In the genomic region with DNA sequence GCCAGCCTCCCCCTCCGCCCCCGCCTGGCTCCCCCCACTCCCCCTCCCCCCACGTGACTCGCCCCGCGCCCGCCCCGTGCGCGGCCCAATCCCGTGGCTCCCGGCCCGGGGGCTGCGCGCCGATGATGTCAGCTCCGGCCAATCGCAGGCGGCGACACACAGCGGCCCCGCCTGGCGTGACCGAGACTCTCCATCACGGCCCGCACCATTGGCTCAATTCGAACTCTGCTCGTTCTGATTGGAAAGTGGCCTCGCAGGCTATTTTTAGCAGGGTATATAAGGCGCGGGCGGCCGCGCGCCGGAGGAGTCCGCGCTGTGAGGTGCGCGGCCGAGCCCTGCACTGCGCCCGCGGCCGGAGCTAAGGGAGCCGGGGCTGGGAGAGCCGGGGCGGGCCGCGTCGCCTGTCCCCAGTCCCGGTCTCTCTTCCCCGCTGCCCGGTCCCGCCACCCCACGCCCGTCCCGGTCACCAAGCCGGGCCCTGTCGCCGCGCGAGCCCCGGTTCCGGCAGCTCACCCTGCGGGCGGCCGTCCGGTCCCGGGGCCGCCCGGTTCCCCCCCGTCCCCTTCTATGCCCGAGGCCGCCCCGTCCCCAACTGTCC, we compare ENCODE assay signal across 8 cellular contexts. TPM values are rescaled to one million over a fixed set of nuclear protein-coding genes. Genes with fewer than 3 reads are reported as not detected.
DNase-seq lines count a peak whose midpoint lies in the region; ATAC-seq and TF ChIP-seq lines count a peak whose summit lies in the region.

No MANE protein-coding gene starts in this region.

- H3K27ac Mint-ChIP-seq in CD8-positive, alpha-beta T cell, result peak overlapping the region; percentile 97

- peaks cover 9% of the 10 kb centered on the region for H3K9me3 Mint-ChIP-seq in CD8-positive, alpha-beta T cell

- peaks cover 29% of the 10 kb centered on the region for H3K4me1 ChIP-seq in CD8-positive, alpha-beta T cell (ENCODE audit: insufficient read depth, low read length)

- peak; percentile 78 for ATAC-seq in CD8-positive, alpha-beta T cell
- ATAC-seq in GM19455 (IDR thresholded peaks at IDR 0.05; ENCODE audit: unreplicated experiment), result peak; percentile 70
- peak; percentile 35 for ATAC-seq in HG03575 (IDR thresholded peaks at IDR 0.05; ENCODE audit: extremely low read depth, insufficient number of reproducible peaks, low FRiP score, unreplicated experiment)

- 1% methylated on average over 28 to 54 of the region's 76 CpGs for WGBS in lower leg skin, 2 donors

- peak overlapping the region; percentile 97 for H3K4me3 Mint-ChIP-seq in CD8-positive, alpha-beta T cell

- peak; percentile 99 to 100 (median 99) for DNase-seq in CD8-positive, alpha-beta T cell
- DNase-seq in NCI-H774 (lab: John Stamatoyannopoulos, UW) (peak; percentile 96), dermis blood vessel endothelial cell (peak; percentile 99), lower leg skin (ENCODE audit: low spot score in 2 of 2) (peak; percentile 98 to 100)
- peak; percentile 99 for DNase-seq in activated CD4-positive, alpha-beta T cell treated with anti-CD3 and anti-CD28 coated beads, Interleukin-2, amount 50 U/mL, for 48 hours
- DNase-seq in stimulated activated CD4-positive, alpha-beta T cell treated with anti-CD3 and anti-CD28 coated beads, Interleukin-4, amount 100 ng/mL, for 4 hours, result peak; percentile 99

- no peaks in the 10 kb centered on the region for H3K27me3 Mint-ChIP-seq in CD8-positive, alpha-beta T cell (ENCODE audit: low read depth)

- TF ChIP-seq CTCF in CD8-positive, alpha-beta T cell (IDR thresholded peaks at IDR 0.05), result no peak
- no peak for TF ChIP-seq CTCF in lower leg skin (IDR thresholded peaks at IDR 0.05)

- CTCF ChIA-PET in CD8-positive, alpha-beta T cell (lab: Charles Lee), result interaction anchor here (1.2 to 2.1 kb wide), 3 partner anchors 9 to 185 kb away, joined by 3 to 5 read pairs (median 3); no protein-coding TSS in a partner anchor

- peak in 1 of 2 donors; percentile 99 for TF ChIP-seq POLR2A in lower leg skin (IDR thresholded peaks at IDR 0.05)

- POLR2A ChIA-PET in CD8-positive, alpha-beta T cell (lab: Charles Lee), result interaction anchor here (0.6 to 6.1 kb wide), 54 partner anchors 10 to 616 kb away, joined by 3 to 229 read pairs (median 5); no protein-coding TSS in a partner anchor

- intact Hi-C loops in CD8-positive, alpha-beta T cell (cut with DNase I, micrococcal nuclease), result loop anchor here (1.0 to 5.0 kb wide), 3 partner anchors 20 to 164 kb away; no protein-coding TSS in a partner anchor
- intact Hi-C loops in lower leg skin (cut with DNase I; ENCODE audit: low total_unique reads), result no loop called here

- no peaks in the 10 kb centered on the region for H3K27me3 ChIP-seq in CD8-positive, alpha-beta T cell (ENCODE audit: insufficient read depth, low read length)

- peaks cover 13% of the 10 kb centered on the region for H3K36me3 ChIP-seq in CD8-positive, alpha-beta T cell (ENCODE audit: insufficient read depth, low read length)

- H3K9me3 ChIP-seq in CD8-positive, alpha-beta T cell (ENCODE audit: low read length), result no peaks in the 10 kb centered on the region

- peaks cover 40% of the 10 kb centered on the region for H3K36me3 Mint-ChIP-seq in CD8-positive, alpha-beta T cell

- H3K4me3 ChIP-seq in CD8-positive, alpha-beta T cell (ENCODE audit: low read depth, low read length), result peak overlapping the region; percentile 80
- H3K4me3 ChIP-seq in lower leg skin (ENCODE audit: low read depth, poor library complexity, severe bottlenecking), result peak overlapping the region; percentile 81

- peaks cover 36% of the 10 kb centered on the region for H3K4me1 Mint-ChIP-seq in CD8-positive, alpha-beta T cell (ENCODE audit: low read depth)

- peak overlapping the region; percentile 99 for H3K27ac ChIP-seq in CD8-positive, alpha-beta T cell (ENCODE audit: low read depth, low read length)

RNA-seq across cellular contexts. Expression of a gene that starts 0.3 kb away (rescaled TPM):
- total RNA-seq in CD8-positive, alpha-beta T cell, result 100 to 1,000 TPM; 552 to 566 TPM
- total RNA-seq in dermis blood vessel endothelial cell, result 101 and 205 TPM in 2 replicates
- 100 to 1,000 TPM; 127 to 533 (median 179) TPM for total RNA-seq in lower leg skin

Comparison
In these comparisons a context has a peak if more than half of its experiments do, and no peak if none do; other contexts are left out.
1. Peak in every context shown above with its lines: DNase-seq, ATAC-seq, H3K4me3 ChIP-seq and H3K27ac ChIP-seq.